In the genomic region with DNA sequence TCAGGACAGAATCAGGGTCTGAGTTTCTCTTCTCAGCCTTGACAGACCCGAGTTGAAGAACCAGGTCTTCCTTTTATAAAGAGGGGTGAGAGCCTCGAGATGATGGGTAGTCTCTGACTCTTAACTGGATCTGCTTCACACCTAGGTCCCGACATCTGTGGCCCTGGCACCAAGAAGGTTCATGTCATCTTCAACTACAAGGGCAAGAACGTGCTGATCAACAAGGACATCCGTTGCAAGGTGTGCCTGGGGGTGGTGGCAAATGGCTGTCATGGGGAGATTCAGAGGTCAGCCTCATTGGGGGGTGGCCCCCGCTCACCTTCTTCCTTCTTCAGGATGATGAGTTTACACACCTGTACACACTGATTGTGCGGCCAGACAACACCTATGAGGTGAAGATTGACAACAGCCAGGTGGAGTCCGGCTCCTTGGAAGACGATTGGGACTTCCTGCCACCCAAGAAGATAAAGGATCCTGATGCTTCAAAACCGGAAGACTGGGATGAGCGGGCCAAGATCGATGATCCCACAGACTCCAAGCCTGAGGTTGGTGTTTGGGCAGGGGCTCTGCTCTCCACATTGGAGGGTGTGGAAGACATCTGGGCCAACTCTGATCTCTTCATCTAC, we compare ENCODE assay signal across 2 cellular contexts.
TF ChIP-seq lines count a peak whose summit lies in the region.

No MANE protein-coding gene starts in this region.

TF ChIP-seq in SK-N-SH, 30 proteins besides CTCF, POLR2A, EP300 and RAD21 (continued from another document):
- TF ChIP-seq RXRA (IDR thresholded peaks at IDR 0.05; ENCODE audit: borderline replicate concordance, low read depth): no peak
- no peak for TF ChIP-seq FOXM1 (IDR thresholded peaks at IDR 0.05; ENCODE audit: low read depth)
- TF ChIP-seq TCF12 (IDR thresholded peaks at IDR 0.05): no peak
- TF ChIP-seq FOSL2 (IDR thresholded peaks at IDR 0.05; ENCODE audit: borderline replicate concordance, low read depth): no peak
- no peak for TF ChIP-seq GATA2 (CRISPR knock-in tag; IDR thresholded peaks at IDR 0.05)
- no peak for TF ChIP-seq YY1 (IDR thresholded peaks at IDR 0.05; ENCODE audit: low read depth)
- TF ChIP-seq, protein P1, sequence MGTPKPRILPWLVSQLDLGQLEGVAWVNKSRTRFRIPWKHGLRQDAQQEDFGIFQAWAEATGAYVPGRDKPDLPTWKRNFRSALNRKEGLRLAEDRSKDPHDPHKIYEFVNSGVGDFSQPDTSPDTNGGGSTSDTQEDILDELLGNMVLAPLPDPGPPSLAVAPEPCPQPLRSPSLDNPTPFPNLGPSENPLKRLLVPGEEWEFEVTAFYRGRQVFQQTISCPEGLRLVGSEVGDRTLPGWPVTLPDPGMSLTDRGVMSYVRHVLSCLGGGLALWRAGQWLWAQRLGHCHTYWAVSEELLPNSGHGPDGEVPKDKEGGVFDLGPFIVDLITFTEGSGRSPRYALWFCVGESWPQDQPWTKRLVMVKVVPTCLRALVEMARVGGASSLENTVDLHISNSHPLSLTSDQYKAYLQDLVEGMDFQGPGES (IDR thresholded peaks at IDR 0.05; ENCODE audit: low read depth, low read length): no peak
- TF ChIP-seq, protein P2, sequence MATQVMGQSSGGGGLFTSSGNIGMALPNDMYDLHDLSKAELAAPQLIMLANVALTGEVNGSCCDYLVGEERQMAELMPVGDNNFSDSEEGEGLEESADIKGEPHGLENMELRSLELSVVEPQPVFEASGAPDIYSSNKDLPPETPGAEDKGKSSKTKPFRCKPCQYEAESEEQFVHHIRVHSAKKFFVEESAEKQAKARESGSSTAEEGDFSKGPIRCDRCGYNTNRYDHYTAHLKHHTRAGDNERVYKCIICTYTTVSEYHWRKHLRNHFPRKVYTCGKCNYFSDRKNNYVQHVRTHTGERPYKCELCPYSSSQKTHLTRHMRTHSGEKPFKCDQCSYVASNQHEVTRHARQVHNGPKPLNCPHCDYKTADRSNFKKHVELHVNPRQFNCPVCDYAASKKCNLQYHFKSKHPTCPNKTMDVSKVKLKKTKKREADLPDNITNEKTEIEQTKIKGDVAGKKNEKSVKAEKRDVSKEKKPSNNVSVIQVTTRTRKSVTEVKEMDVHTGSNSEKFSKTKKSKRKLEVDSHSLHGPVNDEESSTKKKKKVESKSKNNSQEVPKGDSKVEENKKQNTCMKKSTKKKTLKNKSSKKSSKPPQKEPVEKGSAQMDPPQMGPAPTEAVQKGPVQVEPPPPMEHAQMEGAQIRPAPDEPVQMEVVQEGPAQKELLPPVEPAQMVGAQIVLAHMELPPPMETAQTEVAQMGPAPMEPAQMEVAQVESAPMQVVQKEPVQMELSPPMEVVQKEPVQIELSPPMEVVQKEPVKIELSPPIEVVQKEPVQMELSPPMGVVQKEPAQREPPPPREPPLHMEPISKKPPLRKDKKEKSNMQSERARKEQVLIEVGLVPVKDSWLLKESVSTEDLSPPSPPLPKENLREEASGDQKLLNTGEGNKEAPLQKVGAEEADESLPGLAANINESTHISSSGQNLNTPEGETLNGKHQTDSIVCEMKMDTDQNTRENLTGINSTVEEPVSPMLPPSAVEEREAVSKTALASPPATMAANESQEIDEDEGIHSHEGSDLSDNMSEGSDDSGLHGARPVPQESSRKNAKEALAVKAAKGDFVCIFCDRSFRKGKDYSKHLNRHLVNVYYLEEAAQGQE (IDR thresholded peaks at IDR 0.05; ENCODE audit: low read depth, low read length): no peak
- TF ChIP-seq, protein P3, sequence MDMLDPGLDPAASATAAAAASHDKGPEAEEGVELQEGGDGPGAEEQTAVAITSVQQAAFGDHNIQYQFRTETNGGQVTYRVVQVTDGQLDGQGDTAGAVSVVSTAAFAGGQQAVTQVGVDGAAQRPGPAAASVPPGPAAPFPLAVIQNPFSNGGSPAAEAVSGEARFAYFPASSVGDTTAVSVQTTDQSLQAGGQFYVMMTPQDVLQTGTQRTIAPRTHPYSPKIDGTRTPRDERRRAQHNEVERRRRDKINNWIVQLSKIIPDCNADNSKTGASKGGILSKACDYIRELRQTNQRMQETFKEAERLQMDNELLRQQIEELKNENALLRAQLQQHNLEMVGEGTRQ (IDR thresholded peaks at IDR 0.05; ENCODE audit: borderline replicate concordance, low read depth, low read length): no peak

TF ChIP-seq in SK-N-SH treated with all-trans-retinoic acid at 6 μM for 48 hours, 23 proteins besides CTCF, POLR2A, EP300 and RAD21 (continued from another document):
- TF ChIP-seq BACH2 (CRISPR knock-in tag; IDR thresholded peaks at IDR 0.05; ENCODE audit: borderline replicate concordance) (no peak), TCF4 (CRISPR knock-in tag; IDR thresholded peaks at IDR 0.05; ENCODE audit: borderline replicate concordance) (no peak), ZNF70 (CRISPR knock-in tag; IDR thresholded peaks at IDR 0.05) (no peak), ARNTL (CRISPR knock-in tag; IDR thresholded peaks at IDR 0.05; ENCODE audit: borderline replicate concordance, low read depth) (no peak), TSHZ2 (CRISPR knock-in tag; IDR thresholded peaks at IDR 0.05) (no peak), OSR1 (CRISPR knock-in tag; IDR thresholded peaks at IDR 0.05) (no peak), ZNF565 (CRISPR knock-in tag; conservative IDR thresholded peaks at IDR 0.05; ENCODE audit: low read depth) (no peak), CREB5 (CRISPR knock-in tag; IDR thresholded peaks at IDR 0.05; ENCODE audit: low read depth) (no peak), TOX (CRISPR knock-in tag; IDR thresholded peaks at IDR 0.05; ENCODE audit: borderline replicate concordance) (no peak), SNAI2 (CRISPR knock-in tag; IDR thresholded peaks at IDR 0.05) (no peak), ZC3H10 (CRISPR knock-in tag; IDR thresholded peaks at IDR 0.05) (no peak), ZNF8 (CRISPR knock-in tag; IDR thresholded peaks at IDR 0.05) (no peak)
- TF ChIP-seq, protein P4, sequence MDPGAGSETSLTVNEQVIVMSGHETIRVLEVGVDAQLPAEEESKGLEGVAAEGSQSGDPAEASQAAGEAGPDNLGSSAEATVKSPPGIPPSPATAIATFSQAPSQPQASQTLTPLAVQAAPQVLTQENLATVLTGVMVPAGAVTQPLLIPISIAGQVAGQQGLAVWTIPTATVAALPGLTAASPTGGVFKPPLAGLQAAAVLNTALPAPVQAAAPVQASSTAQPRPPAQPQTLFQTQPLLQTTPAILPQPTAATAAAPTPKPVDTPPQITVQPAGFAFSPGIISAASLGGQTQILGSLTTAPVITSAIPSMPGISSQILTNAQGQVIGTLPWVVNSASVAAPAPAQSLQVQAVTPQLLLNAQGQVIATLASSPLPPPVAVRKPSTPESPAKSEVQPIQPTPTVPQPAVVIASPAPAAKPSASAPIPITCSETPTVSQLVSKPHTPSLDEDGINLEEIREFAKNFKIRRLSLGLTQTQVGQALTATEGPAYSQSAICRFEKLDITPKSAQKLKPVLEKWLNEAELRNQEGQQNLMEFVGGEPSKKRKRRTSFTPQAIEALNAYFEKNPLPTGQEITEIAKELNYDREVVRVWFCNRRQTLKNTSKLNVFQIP (CRISPR knock-in tag; IDR thresholded peaks at IDR 0.05; ENCODE audit: borderline replicate concordance, low read depth): no peak
- TF ChIP-seq, protein P5, sequence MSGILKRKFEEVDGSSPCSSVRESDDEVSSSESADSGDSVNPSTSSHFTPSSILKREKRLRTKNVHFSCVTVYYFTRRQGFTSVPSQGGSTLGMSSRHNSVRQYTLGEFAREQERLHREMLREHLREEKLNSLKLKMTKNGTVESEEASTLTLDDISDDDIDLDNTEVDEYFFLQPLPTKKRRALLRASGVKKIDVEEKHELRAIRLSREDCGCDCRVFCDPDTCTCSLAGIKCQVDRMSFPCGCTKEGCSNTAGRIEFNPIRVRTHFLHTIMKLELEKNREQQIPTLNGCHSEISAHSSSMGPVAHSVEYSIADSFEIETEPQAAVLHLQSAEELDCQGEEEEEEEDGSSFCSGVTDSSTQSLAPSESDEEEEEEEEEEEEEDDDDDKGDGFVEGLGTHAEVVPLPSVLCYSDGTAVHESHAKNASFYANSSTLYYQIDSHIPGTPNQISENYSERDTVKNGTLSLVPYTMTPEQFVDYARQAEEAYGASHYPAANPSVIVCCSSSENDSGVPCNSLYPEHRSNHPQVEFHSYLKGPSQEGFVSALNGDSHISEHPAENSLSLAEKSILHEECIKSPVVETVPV (CRISPR knock-in tag; IDR thresholded peaks at IDR 0.05): no peak
